ENCODE assay signal across 1 cellular context in genomic region chr1:183164350-183164749, GRCh38.
TF ChIP-seq lines count a peak whose summit lies in the region.

No MANE protein-coding gene starts in this region.

TF ChIP-seq in IMR-90, 13 proteins besides CTCF, POLR2A, EP300 and RAD21:
- TF ChIP-seq USF2 (IDR thresholded peaks at IDR 0.05; ENCODE audit: low read depth, low read length), result no peak
- TF ChIP-seq RFX5 (IDR thresholded peaks at IDR 0.05; ENCODE audit: low read depth, low read length), result no peak
- TF ChIP-seq MXI1 (IDR thresholded peaks at IDR 0.05; ENCODE audit: borderline replicate concordance, low read depth, low read length), result no peak
- no peak for TF ChIP-seq RCOR1 (IDR thresholded peaks at IDR 0.05; ENCODE audit: insufficient replicate concordance, low read length)
